Comparison of ENCODE assay signal across 8 cellular contexts in the genomic region with DNA sequence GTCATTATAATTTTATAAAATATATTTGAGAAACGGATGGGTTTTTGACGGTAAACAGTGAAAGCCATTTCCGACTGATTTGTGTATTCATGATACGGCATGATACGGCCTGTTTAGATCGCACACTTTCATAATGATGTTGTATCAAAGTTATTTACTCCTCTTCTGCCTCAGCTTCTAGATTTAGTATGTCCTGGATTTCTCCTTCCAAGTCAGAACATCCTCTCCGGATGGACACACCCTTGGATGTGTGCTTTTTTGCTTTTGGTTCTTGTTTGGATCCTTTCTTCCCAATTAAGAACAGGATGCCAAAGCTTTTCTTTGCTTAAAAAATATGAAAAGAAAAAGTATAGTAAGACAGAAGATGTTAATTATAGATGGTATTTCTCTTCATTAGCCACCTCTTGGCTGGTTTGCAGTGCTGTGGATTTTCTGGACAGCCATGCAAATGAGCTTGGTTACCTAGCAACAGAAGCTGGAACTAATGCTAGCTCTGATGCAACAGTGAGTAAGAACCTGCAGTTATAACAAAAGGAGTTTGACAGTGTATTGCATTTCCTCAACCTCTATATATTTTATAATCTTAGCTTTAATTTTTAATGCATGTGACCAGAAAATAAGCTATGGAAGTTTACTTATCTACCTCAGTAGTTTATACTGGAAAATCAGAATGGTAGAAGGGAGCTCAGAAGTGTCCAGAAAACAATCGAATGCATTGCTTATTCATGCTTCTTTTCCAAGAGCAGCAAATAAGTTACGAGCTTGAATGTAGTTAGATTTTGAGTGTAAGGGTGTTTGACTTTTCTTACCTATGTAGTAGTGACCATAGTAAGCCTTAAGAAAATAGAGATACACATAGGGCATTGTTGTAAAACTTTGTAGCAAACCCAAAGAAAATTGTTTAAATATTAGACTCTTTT. TPM values are rescaled to one million over a fixed set of nuclear protein-coding genes. Genes with fewer than 3 reads are reported as not detected.
A peak's percentile ranks its signal among the peaks of the same experiment; 100 is the strongest.
DNase-seq lines count a peak whose midpoint lies in the region; ATAC-seq, FAIRE-seq and TF ChIP-seq lines count a peak whose summit lies in the region.

No MANE protein-coding gene starts in this region.

- peaks cover 2 to 12% of the 10 kb centered on the region in 2 donors for H3K9me3 Mint-ChIP-seq in activated T-cell treated with anti-CD3 and anti-CD28 coated beads, Interleukin-2, amount 50 U/mL, for 72 hours

- no peak for FAIRE-seq in GM12878 (lab: Jason Lieb, UNC)

- peaks cover 4% of the 10 kb centered on the region for H3K9me3 ChIP-seq in GM12878 (replicated peaks; ENCODE audit: control insufficient read depth, insufficient read depth, low read length)
- no peaks in the 10 kb centered on the region for H3K9me3 ChIP-seq in right lobe of liver

- H3K4me2 ChIP-seq in GM12878 (ENCODE audit: control insufficient read depth, insufficient read depth) = no peak overlapping the region

- H3K27ac Mint-ChIP-seq in activated T-cell treated with anti-CD3 and anti-CD28 coated beads, Interleukin-2, amount 50 U/mL, for 72 hours = peak overlapping the region; percentile 83

- CTCF ChIA-PET in GM12878 (lab: Yijun Ruan, JAX) = interaction anchor here (0.9 to 3.7 kb wide), 3 partner anchors 16 to 57 kb away, joined by 3 to 23 read pairs (median 3); no protein-coding TSS in a partner anchor

- RAD21 ChIA-PET in GM12878 (lab: Charles Lee; ENCODE audit: unreplicated experiment) = no interaction called here

- no TSS peak for BruUV-seq in GM12878 (replicated peaks; lab: Mats Ljungman, UMichigan)

- H3K4me3 Mint-ChIP-seq in activated T-cell treated with anti-CD3 and anti-CD28 coated beads, Interleukin-2, amount 50 U/mL, for 72 hours = peak overlapping the region in 1 of 2 donors; percentile 33

- no peak for TF ChIP-seq EP300 in Ishikawa (IDR thresholded peaks at IDR 0.05; ENCODE audit: borderline replicate concordance)
- no peak for TF ChIP-seq EP300 in GM12878 (IDR thresholded peaks at IDR 0.05; ENCODE audit: borderline replicate concordance in 1 of 2, control insufficient read depth in 1 of 2, low read depth in 2 of 2, low read length in 2 of 2)

- peaks cover 26 to 59% of the 10 kb centered on the region in 2 donors for H3K36me3 Mint-ChIP-seq in activated T-cell treated with anti-CD3 and anti-CD28 coated beads, Interleukin-2, amount 50 U/mL, for 72 hours (ENCODE audit: insufficient read depth in 2 of 2)

- H3K27me3 Mint-ChIP-seq in activated T-cell treated with anti-CD3 and anti-CD28 coated beads, Interleukin-2, amount 50 U/mL, for 72 hours (ENCODE audit: low read depth) = no peaks in the 10 kb centered on the region

- no peak overlapping the region for H3K27ac ChIP-seq in GM12878 (ENCODE audit: control insufficient read depth, insufficient read depth)
- no peak overlapping the region for H3K27ac ChIP-seq in right lobe of liver

- no peaks in the 10 kb centered on the region for H4K20me1 ChIP-seq in GM12878 (ENCODE audit: control insufficient read depth, insufficient read depth)

- POLR2A ChIA-PET in GM12878 (lab: Charles Lee) = interaction anchor here (0.8 kb wide), 1 partner anchor 9 kb away, joined by 3 read pairs; no protein-coding TSS in a partner anchor

- intact Hi-C loops in GM12878 (cut with micrococcal nuclease; ENCODE audit: unreplicated experiment) = no loop called here
- intact Hi-C loops in right lobe of liver (cut with DNase I) = no loop called here

- peaks cover 4% of the 10 kb centered on the region for H3K79me2 ChIP-seq in GM12878 (ENCODE audit: control insufficient read depth, insufficient read depth, low read length)

- TF ChIP-seq POLR2A in GM12878 (IDR thresholded peaks at IDR 0.05; ENCODE audit: low read depth, low read length) (no peak), right lobe of liver (IDR thresholded peaks at IDR 0.05) (no peak)

- no peak overlapping the region for H3K4me3 ChIP-seq in GM12878
- H3K4me3 ChIP-seq in right lobe of liver = no peak overlapping the region

- 98% methylated on average over 9 of the region's 9 CpGs for WGBS in GM12878 (ENCODE audit: insufficient coverage, insufficient replicate concordance, low lambda C conversion rate, missing lambda C conversion rate)
- 89% methylated on average over 9 of the region's 9 CpGs for WGBS in right lobe of liver (ENCODE audit: insufficient coverage, low coverage, low lambda C conversion rate, missing lambda C conversion rate)

- no peak overlapping the region for H2AFZ ChIP-seq in GM12878 (ENCODE audit: control insufficient read depth, low read depth, low read length)

- peak; percentile 89 to 96 for ATAC-seq in activated T-cell treated with anti-CD3 and anti-CD28 coated beads, Interleukin-2, amount 50 U/mL, for 72 hours (replicated peaks in 1 of 2)
- ATAC-seq in GM12878 (peak; percentile 71), right lobe of liver (peak; percentile 66 to 87 (median 79)), GM21367 (IDR thresholded peaks at IDR 0.05; ENCODE audit: unreplicated experiment) (no peak), HG03196 (IDR thresholded peaks at IDR 0.05; ENCODE audit: unreplicated experiment) (no peak)

- H3K36me3 ChIP-seq in GM12878 (ENCODE audit: control insufficient read depth in 2 of 2, insufficient read depth in 2 of 2, low read length in 1 of 2) = peaks cover 2 to 11% of the 10 kb centered on the region in 2 experiments; a peak in 2 of 4 replicates
- peaks cover 0 to 11% (median 0%) of the 10 kb centered on the region in 4 donors for H3K36me3 ChIP-seq in right lobe of liver

- TF ChIP-seq CTCF in GM12878 (IDR thresholded peaks at IDR 0.05 in 2 of 3, conservative IDR thresholded peaks at IDR 0.05 in 1 of 3; ENCODE audit: control insufficient read depth in 2 of 3, extremely low read depth in 1 of 3, insufficient read depth in 1 of 3, low read depth in 3 of 3, low read length in 3 of 3) (no peak), right lobe of liver (IDR thresholded peaks at IDR 0.05) (no peak)

- no peak overlapping the region for H3K9ac ChIP-seq in GM12878 (ENCODE audit: control insufficient read depth, insufficient read depth, low read length)

- TF ChIP-seq RAD21 in Ishikawa (IDR thresholded peaks at IDR 0.05; ENCODE audit: low read depth) (no peak), GM12878 (IDR thresholded peaks at IDR 0.05; ENCODE audit: insufficient read depth, low read depth, low read length) (no peak)

- peak; percentile 40 to 43 for DNase-seq in activated T-cell treated with anti-CD3 and anti-CD28 coated beads, Interleukin-2, amount 50 U/mL, for 72 hours
- no peak for DNase-seq in activated T-cell treated with anti-CD3 and anti-CD28 coated beads, Interleukin-2, amount 50 U/mL, for 48 hours
- DNase-seq in GM12878 (ENCODE audit: low read depth, low spot score) = no peak
- DNase-seq in right lobe of liver = no peak
- no peak for DNase-seq in NCI-H187 treated with DMSO at 0.1 percent for 48 hours (lab: John Stamatoyannopoulos, UW)

- no peaks in the 10 kb centered on the region for H3K27me3 ChIP-seq in GM12878 (replicated peaks in 1 of 2; ENCODE audit: control insufficient read depth in 2 of 2, insufficient read depth in 2 of 2, low read length in 1 of 2)
- H3K27me3 ChIP-seq in right lobe of liver = no peaks in the 10 kb centered on the region

- H3K4me1 ChIP-seq in GM12878 (ENCODE audit: control insufficient read depth, insufficient read depth, low read length) (no peaks in the 10 kb centered on the region), right lobe of liver (no peaks in the 10 kb centered on the region)

- peaks cover 48% of the 10 kb centered on the region for H3K4me1 Mint-ChIP-seq in activated T-cell treated with anti-CD3 and anti-CD28 coated beads, Interleukin-2, amount 50 U/mL, for 72 hours (ENCODE audit: low read depth)

- SMC1A ChIA-PET in GM12878 (lab: Charles Lee; ENCODE audit: uncharacterized antibody, unreplicated experiment) = interaction anchor here (0.5 to 1.9 kb wide), 3 partner anchors 16 to 307 kb away, joined by 3 to 10 read pairs (median 4); no protein-coding TSS in a partner anchor

- in situ Hi-C loops in GM12878 (cut with MboI) = no loop called here

RNA-seq across cellular contexts. Expression of gene RMND5A, which starts 27.9 kb away (rescaled TPM):
- total RNA-seq in activated T-cell treated with anti-CD3 and anti-CD28 coated beads, Interleukin-2, amount 50 U/mL, for 72 hours = 10 to 100 TPM; 50.6 to 51.3 TPM
- 21.6 and 22.0 TPM in 2 replicates for total RNA-seq in GM12878 (2013; cell fraction: nucleolus; rRNA removed)
- total RNA-seq in GM12878 (2014; rRNA removed) (26.9 and 31.8 TPM in 2 replicates), GM12878 (2014; rRNA removed; fragmentation: Illumina TruSeq; extraction: Trizol) (27.0 and 29.1 TPM in 2 replicates), GM12878 (2021) (25.5 and 28.2 TPM in 2 replicates), right lobe of liver (10 to 100 TPM; 22.2 to 45.6 (median 33.8) TPM)
- 8.3 TPM for polyA plus RNA-seq in GM12878 (2011; ENCODE audit: low read depth)
- polyA plus RNA-seq in GM12878 (2011; rRNA removed) (31.3 and 38.3 TPM in 2 replicates), GM12878 (2014; fragmentation: Illumina TruSeq; extraction: Trizol) (31.2 and 33.6 TPM in 2 replicates), GM12878 (2014; fragmentation: Nextera tagmentation; extraction: Ambion mirVana) (10 to 100 TPM in 1 of 2 experiments, 1 to 10 TPM in 1; 8.3 to 10.2 TPM), GM12878 (2014; rRNA removed) (19.4 and 20.9 TPM in 2 replicates), GM12878 (2016; fragmentation: Nextera tagmentation; extraction: Ambion mirVana) (10 to 100 TPM; 12.7 to 18.8 TPM)
- 23.0 and 29.4 TPM in 2 replicates for polyA plus RNA-seq in GM12878 (2011; cell fraction: cytosol; rRNA removed)
- polyA plus RNA-seq in GM12878 (2011; cell fraction: nucleus; rRNA removed) = 9.1 and 10.2 TPM in 2 replicates
- 11.5 and 13.1 TPM in 2 replicates for polyA plus RNA-seq in GM12878 (2012)
- 32.8 and 46.1 TPM in 2 replicates for polyA minus RNA-seq in GM12878 (2011; rRNA and poly(A)+ RNA removed)
- 16.3 and 19.5 TPM in 2 replicates for polyA minus RNA-seq in GM12878 (2011; cell fraction: cytosol; rRNA and poly(A)+ RNA removed)
- polyA minus RNA-seq in GM12878 (2011; cell fraction: nucleus; rRNA and poly(A)+ RNA removed) = 8.3 and 13.8 TPM in 2 replicates

RNA-seq across cellular contexts. Expression of gene CD8A, which starts 42.7 kb away (rescaled TPM):
- 100 to 1,000 TPM; 180 to 222 TPM for total RNA-seq in activated T-cell treated with anti-CD3 and anti-CD28 coated beads, Interleukin-2, amount 50 U/mL, for 72 hours
- total RNA-seq in GM12878 (2013; cell fraction: nucleolus; rRNA removed) = 0.19 and 0.24 TPM in 2 replicates
- total RNA-seq in GM12878 (2014; rRNA removed) = not detected in 2 replicates
- total RNA-seq in GM12878 (2014; rRNA removed; fragmentation: Illumina TruSeq; extraction: Trizol) = not detected in 2 replicates
- 0.13 and 0.15 TPM in 2 replicates for total RNA-seq in GM12878 (2021)
- polyA plus RNA-seq in GM12878 (2011; ENCODE audit: low read depth) = not detected
- polyA plus RNA-seq in GM12878 (2011; rRNA removed) = 0.30 and 0.43 TPM in 2 replicates
- 0.21 and 0.25 TPM in 2 replicates for polyA plus RNA-seq in GM12878 (2011; cell fraction: cytosol; rRNA removed)
- 0.19 and 0.27 TPM in 2 replicates for polyA plus RNA-seq in GM12878 (2011; cell fraction: nucleus; rRNA removed)
- 0.08 TPM in 1 of 2 replicates, not detected in the other for polyA plus RNA-seq in GM12878 (2012)
- polyA plus RNA-seq in GM12878 (2014; fragmentation: Illumina TruSeq; extraction: Trizol) = not detected in 2 replicates
- not detected for polyA plus RNA-seq in GM12878 (2014; fragmentation: Nextera tagmentation; extraction: Ambion mirVana)
- not detected in 2 replicates for polyA plus RNA-seq in GM12878 (2014; rRNA removed)
- not detected for polyA plus RNA-seq in GM12878 (2016; fragmentation: Nextera tagmentation; extraction: Ambion mirVana)
- polyA minus RNA-seq in GM12878 (2011; rRNA and poly(A)+ RNA removed) = 0.15 and 0.41 TPM in 2 replicates
- not detected in 2 replicates for polyA minus RNA-seq in GM12878 (2011; cell fraction: cytosol; rRNA and poly(A)+ RNA removed)
- polyA minus RNA-seq in GM12878 (2011; cell fraction: nucleus; rRNA and poly(A)+ RNA removed) = not detected in 2 replicates
- 1 to 10 TPM in 1 of 6 experiments, under 1 TPM in 5; 0.26 to 1.1 (median 0.61) TPM for total RNA-seq in right lobe of liver

Comparison
In these comparisons a context has a peak if more than half of its experiments do, and no peak if none do; other contexts are left out.
1. DNase-seq: peak in activated T-cell treated with anti-CD3 and anti-CD28 coated beads, Interleukin-2, amount 50 U/mL, for 72 hours (2 of 2); none in activated T-cell treated with anti-CD3 and anti-CD28 coated beads, Interleukin-2, amount 50 U/mL, for 48 hours (0 of 2), GM12878 (single experiment), right lobe of liver (0 of 3) and NCI-H187 treated with DMSO at 0.1 percent for 48 hours (single experiment).
2. ATAC-seq: peak in activated T-cell treated with anti-CD3 and anti-CD28 coated beads, Interleukin-2, amount 50 U/mL, for 72 hours (2 of 2), GM12878 (single experiment) and right lobe of liver (4 of 4); none in GM21367 (single experiment) and HG03196 (single experiment).
3. RNA of gene CD8A, which starts 42.7 kb away (total RNA-seq): 180 to 222 TPM in activated T-cell treated with anti-CD3 and anti-CD28 coated beads, Interleukin-2, amount 50 U/mL, for 72 hours; 0.26 to 1.1 TPM in right lobe of liver and 0.13 to 0.24 TPM in GM12878; every median in the first group is over 10 times any median in the second.